In genomic region chr2:239316562-239317465, GRCh38 we compare ENCODE assay signal across 1 cellular context.
TF ChIP-seq lines count a peak whose summit lies in the region.

No MANE protein-coding gene starts in this region.

TF ChIP-seq in K562, 482 proteins besides CTCF, POLR2A, EP300 and RAD21 (continued from another document and continues in another):
- TF ChIP-seq SPI1 (IDR thresholded peaks at IDR 0.05; ENCODE audit: borderline replicate concordance, low read depth, low read length): no peak
- no peak for TF ChIP-seq NCOA6 (IDR thresholded peaks at IDR 0.05)
- TF ChIP-seq, protein P1, sequence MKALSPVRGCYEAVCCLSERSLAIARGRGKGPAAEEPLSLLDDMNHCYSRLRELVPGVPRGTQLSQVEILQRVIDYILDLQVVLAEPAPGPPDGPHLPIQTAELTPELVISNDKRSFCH (CRISPR knock-in tag; IDR thresholded peaks at IDR 0.05): no peak
- TF ChIP-seq, protein P1 (tag; IDR thresholded peaks at IDR 0.05): no peak
- peak; percentile 57 for TF ChIP-seq ZNF592 (IDR thresholded peaks at IDR 0.05)
- no peak for TF ChIP-seq DNMT1 (IDR thresholded peaks at IDR 0.05)
- no peak for TF ChIP-seq PCBP2 (IDR thresholded peaks at IDR 0.05; ENCODE audit: low read depth, low read length, poor library complexity, severe bottlenecking)
- 0 out of 2 replicates have a peak, but pooled peaks have one; percentile 37 for TF ChIP-seq POLR2G (IDR thresholded peaks at IDR 0.05; ENCODE audit: low read depth, low read length)
- no peak for TF ChIP-seq CSDE1 (IDR thresholded peaks at IDR 0.05)
- no peak for TF ChIP-seq CC2D1A (IDR thresholded peaks at IDR 0.05)
- TF ChIP-seq, protein P2, sequence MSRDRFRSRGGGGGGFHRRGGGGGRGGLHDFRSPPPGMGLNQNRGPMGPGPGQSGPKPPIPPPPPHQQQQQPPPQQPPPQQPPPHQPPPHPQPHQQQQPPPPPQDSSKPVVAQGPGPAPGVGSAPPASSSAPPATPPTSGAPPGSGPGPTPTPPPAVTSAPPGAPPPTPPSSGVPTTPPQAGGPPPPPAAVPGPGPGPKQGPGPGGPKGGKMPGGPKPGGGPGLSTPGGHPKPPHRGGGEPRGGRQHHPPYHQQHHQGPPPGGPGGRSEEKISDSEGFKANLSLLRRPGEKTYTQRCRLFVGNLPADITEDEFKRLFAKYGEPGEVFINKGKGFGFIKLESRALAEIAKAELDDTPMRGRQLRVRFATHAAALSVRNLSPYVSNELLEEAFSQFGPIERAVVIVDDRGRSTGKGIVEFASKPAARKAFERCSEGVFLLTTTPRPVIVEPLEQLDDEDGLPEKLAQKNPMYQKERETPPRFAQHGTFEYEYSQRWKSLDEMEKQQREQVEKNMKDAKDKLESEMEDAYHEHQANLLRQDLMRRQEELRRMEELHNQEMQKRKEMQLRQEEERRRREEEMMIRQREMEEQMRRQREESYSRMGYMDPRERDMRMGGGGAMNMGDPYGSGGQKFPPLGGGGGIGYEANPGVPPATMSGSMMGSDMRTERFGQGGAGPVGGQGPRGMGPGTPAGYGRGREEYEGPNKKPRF (IDR thresholded peaks at IDR 0.05; ENCODE audit: low read depth, low read length): no peak
- no peak for TF ChIP-seq GABPB2 (CRISPR knock-in tag; conservative IDR thresholded peaks at IDR 0.05)
- TF ChIP-seq, protein P3, sequence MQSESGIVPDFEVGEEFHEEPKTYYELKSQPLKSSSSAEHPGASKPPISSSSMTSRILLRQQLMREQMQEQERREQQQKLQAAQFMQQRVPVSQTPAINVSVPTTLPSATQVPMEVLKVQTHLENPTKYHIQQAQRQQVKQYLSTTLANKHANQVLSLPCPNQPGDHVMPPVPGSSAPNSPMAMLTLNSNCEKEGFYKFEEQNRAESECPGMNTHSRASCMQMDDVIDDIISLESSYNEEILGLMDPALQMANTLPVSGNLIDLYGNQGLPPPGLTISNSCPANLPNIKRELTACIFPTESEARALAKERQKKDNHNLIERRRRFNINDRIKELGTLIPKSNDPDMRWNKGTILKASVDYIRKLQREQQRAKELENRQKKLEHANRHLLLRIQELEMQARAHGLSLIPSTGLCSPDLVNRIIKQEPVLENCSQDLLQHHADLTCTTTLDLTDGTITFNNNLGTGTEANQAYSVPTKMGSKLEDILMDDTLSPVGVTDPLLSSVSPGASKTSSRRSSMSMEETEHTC (IDR thresholded peaks at IDR 0.05): no peak
- no peak for TF ChIP-seq PML (IDR thresholded peaks at IDR 0.05; ENCODE audit: low read length)
- TF ChIP-seq FOXK2 (conservative IDR thresholded peaks at IDR 0.05 in 1 of 2, IDR thresholded peaks at IDR 0.05 in 1 of 2; ENCODE audit: low read depth in 2 of 2): no peak
- no peak for TF ChIP-seq TEAD2 (tag; IDR thresholded peaks at IDR 0.05)
- TF ChIP-seq SIN3B (IDR thresholded peaks at IDR 0.05; ENCODE audit: low read depth): no peak
- TF ChIP-seq, protein P4, sequence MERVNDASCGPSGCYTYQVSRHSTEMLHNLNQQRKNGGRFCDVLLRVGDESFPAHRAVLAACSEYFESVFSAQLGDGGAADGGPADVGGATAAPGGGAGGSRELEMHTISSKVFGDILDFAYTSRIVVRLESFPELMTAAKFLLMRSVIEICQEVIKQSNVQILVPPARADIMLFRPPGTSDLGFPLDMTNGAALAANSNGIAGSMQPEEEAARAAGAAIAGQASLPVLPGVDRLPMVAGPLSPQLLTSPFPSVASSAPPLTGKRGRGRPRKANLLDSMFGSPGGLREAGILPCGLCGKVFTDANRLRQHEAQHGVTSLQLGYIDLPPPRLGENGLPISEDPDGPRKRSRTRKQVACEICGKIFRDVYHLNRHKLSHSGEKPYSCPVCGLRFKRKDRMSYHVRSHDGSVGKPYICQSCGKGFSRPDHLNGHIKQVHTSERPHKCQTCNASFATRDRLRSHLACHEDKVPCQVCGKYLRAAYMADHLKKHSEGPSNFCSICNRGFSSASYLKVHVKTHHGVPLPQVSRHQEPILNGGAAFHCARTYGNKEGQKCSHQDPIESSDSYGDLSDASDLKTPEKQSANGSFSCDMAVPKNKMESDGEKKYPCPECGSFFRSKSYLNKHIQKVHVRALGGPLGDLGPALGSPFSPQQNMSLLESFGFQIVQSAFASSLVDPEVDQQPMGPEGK (CRISPR knock-in tag; IDR thresholded peaks at IDR 0.05; ENCODE audit: borderline replicate concordance): no peak
- no peak for TF ChIP-seq PCBP1 (IDR thresholded peaks at IDR 0.05; ENCODE audit: low read depth, low read length, poor library complexity, severe bottlenecking)
- no peak for TF ChIP-seq POLR2B (IDR thresholded peaks at IDR 0.05; ENCODE audit: low read depth, partially characterized antibody)
- no peak for TF ChIP-seq ARID3B (CRISPR knock-in tag; IDR thresholded peaks at IDR 0.05; ENCODE audit: borderline replicate concordance)
- TF ChIP-seq NKRF (IDR thresholded peaks at IDR 0.05; ENCODE audit: borderline replicate concordance): 0 out of 2 replicates have a peak, but pooled peaks have one; percentile 16
- no peak for TF ChIP-seq IRF9 (tag; IDR thresholded peaks at IDR 0.05)
- TF ChIP-seq ZFP36 (IDR thresholded peaks at IDR 0.05; ENCODE audit: low read depth, low read length, partially characterized antibody): no peak
- TF ChIP-seq, protein P5, sequence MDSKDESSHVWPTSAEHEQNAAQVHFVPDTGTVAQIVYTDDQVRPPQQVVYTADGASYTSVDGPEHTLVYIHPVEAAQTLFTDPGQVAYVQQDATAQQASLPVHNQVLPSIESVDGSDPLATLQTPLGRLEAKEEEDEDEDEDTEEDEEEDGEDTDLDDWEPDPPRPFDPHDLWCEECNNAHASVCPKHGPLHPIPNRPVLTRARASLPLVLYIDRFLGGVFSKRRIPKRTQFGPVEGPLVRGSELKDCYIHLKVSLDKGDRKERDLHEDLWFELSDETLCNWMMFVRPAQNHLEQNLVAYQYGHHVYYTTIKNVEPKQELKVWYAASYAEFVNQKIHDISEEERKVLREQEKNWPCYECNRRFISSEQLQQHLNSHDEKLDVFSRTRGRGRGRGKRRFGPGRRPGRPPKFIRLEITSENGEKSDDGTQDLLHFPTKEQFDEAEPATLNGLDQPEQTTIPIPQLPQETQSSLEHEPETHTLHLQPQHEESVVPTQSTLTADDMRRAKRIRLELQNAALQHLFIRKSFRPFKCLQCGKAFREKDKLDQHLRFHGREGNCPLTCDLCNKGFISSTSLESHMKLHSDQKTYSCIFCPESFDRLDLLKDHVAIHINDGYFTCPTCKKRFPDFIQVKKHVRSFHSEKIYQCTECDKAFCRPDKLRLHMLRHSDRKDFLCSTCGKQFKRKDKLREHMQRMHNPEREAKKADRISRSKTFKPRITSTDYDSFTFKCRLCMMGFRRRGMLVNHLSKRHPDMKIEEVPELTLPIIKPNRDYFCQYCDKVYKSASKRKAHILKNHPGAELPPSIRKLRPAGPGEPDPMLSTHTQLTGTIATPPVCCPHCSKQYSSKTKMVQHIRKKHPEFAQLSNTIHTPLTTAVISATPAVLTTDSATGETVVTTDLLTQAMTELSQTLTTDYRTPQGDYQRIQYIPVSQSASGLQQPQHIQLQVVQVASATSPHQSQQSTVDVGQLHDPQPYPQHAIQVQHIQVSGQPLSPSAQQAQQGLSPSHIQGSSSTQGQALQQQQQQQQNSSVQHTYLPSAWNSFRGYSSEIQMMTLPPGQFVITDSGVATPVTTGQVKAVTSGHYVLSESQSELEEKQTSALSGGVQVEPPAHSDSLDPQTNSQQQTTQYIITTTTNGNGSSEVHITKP (IDR thresholded peaks at IDR 0.05; ENCODE audit: partially characterized antibody): no peak
- no peak for TF ChIP-seq TFE3 (CRISPR knock-in tag; IDR thresholded peaks at IDR 0.05)
- no peak for TF ChIP-seq TCF3 (CRISPR knock-in tag; IDR thresholded peaks at IDR 0.05)
- TF ChIP-seq, protein P6, sequence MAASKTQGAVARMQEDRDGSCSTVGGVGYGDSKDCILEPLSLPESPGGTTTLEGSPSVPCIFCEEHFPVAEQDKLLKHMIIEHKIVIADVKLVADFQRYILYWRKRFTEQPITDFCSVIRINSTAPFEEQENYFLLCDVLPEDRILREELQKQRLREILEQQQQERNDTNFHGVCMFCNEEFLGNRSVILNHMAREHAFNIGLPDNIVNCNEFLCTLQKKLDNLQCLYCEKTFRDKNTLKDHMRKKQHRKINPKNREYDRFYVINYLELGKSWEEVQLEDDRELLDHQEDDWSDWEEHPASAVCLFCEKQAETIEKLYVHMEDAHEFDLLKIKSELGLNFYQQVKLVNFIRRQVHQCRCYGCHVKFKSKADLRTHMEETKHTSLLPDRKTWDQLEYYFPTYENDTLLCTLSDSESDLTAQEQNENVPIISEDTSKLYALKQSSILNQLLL (CRISPR knock-in tag; IDR thresholded peaks at IDR 0.05; ENCODE audit: borderline replicate concordance): no peak
- TF ChIP-seq NONO (IDR thresholded peaks at IDR 0.05; ENCODE audit: low read depth in 2 of 2, low read length in 1 of 2): no peak
- no peak for TF ChIP-seq SRSF1 (IDR thresholded peaks at IDR 0.05; ENCODE audit: low read depth, low read length)
- no peak for TF ChIP-seq TEAD1 (CRISPR knock-in tag; IDR thresholded peaks at IDR 0.05)
- no peak for TF ChIP-seq ZNF408 (CRISPR knock-in tag; IDR thresholded peaks at IDR 0.05; ENCODE audit: low read depth)
- TF ChIP-seq THRAP3 (IDR thresholded peaks at IDR 0.05; ENCODE audit: borderline replicate concordance): no peak
